7 cellular contexts compared by ENCODE assay signal in genomic region chr16:62041401-62041800, GRCh38. TPM values are rescaled to one million over a fixed set of nuclear protein-coding genes. Genes with fewer than 3 reads are reported as not detected.
DNase-seq lines count a peak whose midpoint lies in the region; FAIRE-seq and TF ChIP-seq lines count a peak whose summit lies in the region.

No MANE protein-coding gene starts in this region.

- H3K27me3 ChIP-seq in bronchial epithelial cell (ENCODE audit: control insufficient read depth, insufficient read depth, low read length) (peaks cover 4% of the 10 kb centered on the region), osteoblast (ENCODE audit: insufficient read depth, low read length) (no peaks in the 10 kb centered on the region)

- H3K9me3 ChIP-seq in osteoblast (ENCODE audit: low read depth, low read length), result no peaks in the 10 kb centered on the region

- H3K27ac ChIP-seq in osteoblast (ENCODE audit: low read depth, low read length) (no peak overlapping the region), coronary artery (no peak overlapping the region)

- H4K20me1 ChIP-seq in osteoblast (ENCODE audit: insufficient read depth, low read length), result no peaks in the 10 kb centered on the region

- no peak overlapping the region for H2AFZ ChIP-seq in osteoblast (ENCODE audit: low read length)

- no peaks in the 10 kb centered on the region for H3K79me2 ChIP-seq in osteoblast (ENCODE audit: insufficient read depth, low read length)

- H3K4me2 ChIP-seq in osteoblast (ENCODE audit: insufficient read depth, low read length), result no peak overlapping the region

- POLR2A ChIA-PET in GM10248 (lab: Yijun Ruan, JAX), result no interaction called here

- FAIRE-seq in bronchial epithelial cell (lab: Jason Lieb, UNC), result no peak

- CTCF ChIA-PET in GM10248 (lab: Yijun Ruan, JAX), result no interaction called here

- no peak for DNase-seq in GM10248 (ENCODE audit: extremely low spot score)
- peak; percentile 70 for DNase-seq in NCI-H1436 (lab: John Stamatoyannopoulos, UW)
- peak; percentile 33 for DNase-seq in bronchial epithelial cell (ENCODE audit: low read depth)
- DNase-seq in osteoblast (ENCODE audit: insufficient read length, low spot score, missing footprints), result no peak
- DNase-seq in coronary artery (ENCODE audit: low spot score), result no peak
- DNase-seq in mucosa of gallbladder (ENCODE audit: low spot score), result no peak
- no peak for DNase-seq in GM19238 (ENCODE audit: insufficient read length, low spot score)

- peak; percentile 55 for TF ChIP-seq CTCF in GM10248 (IDR thresholded peaks at IDR 0.05; ENCODE audit: control extremely low read depth, extremely low read depth, low read depth, missing control alignments)
- peak; percentile 37 for TF ChIP-seq CTCF in bronchial epithelial cell (IDR thresholded peaks at IDR 0.05; ENCODE audit: insufficient read depth, low read length, severe bottlenecking)
- TF ChIP-seq CTCF in osteoblast (IDR thresholded peaks at IDR 0.05; ENCODE audit: extremely low read depth, low read depth, low read length), result peak; percentile 19
- TF ChIP-seq CTCF in coronary artery (IDR thresholded peaks at IDR 0.05), result no peak

- no peaks in the 10 kb centered on the region for H3K4me1 ChIP-seq in osteoblast (ENCODE audit: insufficient read depth, low read length)

- no peaks in the 10 kb centered on the region for H3K36me3 ChIP-seq in bronchial epithelial cell (ENCODE audit: control insufficient read depth, insufficient read depth, low read length)
- H3K36me3 ChIP-seq in osteoblast (ENCODE audit: insufficient read depth, low read length), result no peaks in the 10 kb centered on the region

- H3K4me3 ChIP-seq in bronchial epithelial cell (ENCODE audit: low read depth, low read length) (no peak overlapping the region), osteoblast (ENCODE audit: insufficient read depth, low read length) (no peak overlapping the region), coronary artery (no peak overlapping the region)

RNA-seq across cellular contexts. Expression of gene CDH8, which starts 5.2 kb away (rescaled TPM):
- 1.8 and 2.6 TPM in 2 replicates for total RNA-seq in bronchial epithelial cell
- total RNA-seq in osteoblast, result under 0.01 TPM in 1 of 2 replicates, not detected in the other
- total RNA-seq in mucosa of gallbladder, result 0.43 TPM

Comparison
In these comparisons a context has a peak if more than half of its experiments do, and no peak if none do; other contexts are left out.
1. DNase-seq: peak in NCI-H1436 (single experiment) and bronchial epithelial cell (single experiment); none in GM10248 (single experiment), osteoblast (single experiment), coronary artery (single experiment), mucosa of gallbladder (single experiment) and GM19238 (single experiment).